Comparison of ENCODE assay signal across 25 cellular contexts in the genomic region with DNA sequence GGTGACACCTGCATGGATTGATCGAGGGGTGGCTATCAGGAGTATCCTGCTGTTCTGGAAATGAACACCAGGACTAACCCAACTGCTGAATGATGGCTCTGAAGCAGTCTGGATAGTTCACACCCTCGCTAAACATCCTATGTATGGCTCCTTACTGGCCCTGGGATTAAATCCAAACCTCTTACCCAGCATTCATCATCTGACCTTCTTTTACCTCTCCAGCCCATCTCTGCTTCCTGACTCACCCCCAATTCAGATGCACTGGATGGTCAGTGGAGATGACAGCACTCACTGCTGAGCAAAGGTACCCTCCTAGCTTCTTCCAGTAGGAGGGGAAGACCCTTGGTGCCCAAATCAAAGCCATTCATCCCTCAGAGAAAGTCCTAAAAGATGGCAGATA.
"Had no signal": no experiment of that assay in that cellular context is flagged by ENCODE, and none has a peak within 500 bp of the region (broad histone marks: within the 10 kb centered on the region; RNA-seq: fewer than 3 reads in every experiment).

No MANE protein-coding gene starts in this region.

- H3K4me3 ChIP-seq: colonic mucosa, esophagus muscularis mucosa, heart right ventricle, lower lobe of right lung, right lobe of liver, smooth muscle cell, stomach, thyroid gland, vagina had no signal

- H3K27me3 ChIP-seq: colonic mucosa, esophagus muscularis mucosa, heart right ventricle, right lobe of liver, stomach, thyroid gland, vagina had no signal

- ATAC-seq: left ventricle myocardium superior; lower lobe of right lung; natural killer cell; stimulated activated effector memory CD8-positive, alpha-beta T cell treated with anti-CD3 and anti-CD28 coated beads, Interleukin-12 subunit alpha, Interleukin-12 subunit beta, amount 100 ng/mL, for 72 hours had no signal

- H3K4me1 Mint-ChIP-seq: stimulated activated effector memory CD8-positive, alpha-beta T cell treated with anti-CD3 and anti-CD28 coated beads, Interleukin-12 subunit alpha, Interleukin-12 subunit beta, amount 100 ng/mL, for 72 hours had no signal

- H3K27ac ChIP-seq: colonic mucosa, esophagus muscularis mucosa, lower lobe of right lung, parathyroid adenoma, right lobe of liver, stomach, thyroid gland, vagina had no signal

- H3K9me3 ChIP-seq: colonic mucosa, esophagus muscularis mucosa, heart right ventricle, lower lobe of right lung, right lobe of liver, stomach, thyroid gland, vagina had no signal

- H3K27ac Mint-ChIP-seq: dendritic cell treated with granulocyte-macrophage colony-stimulating factor and Interleukin-4, amounts not matched to agents 40 ng/mL and 50 ng/mL, for 4 days; natural killer cell; progenitor cell of endocrine pancreas; stimulated activated effector memory CD8-positive, alpha-beta T cell treated with anti-CD3 and anti-CD28 coated beads, Interleukin-12 subunit alpha, Interleukin-12 subunit beta, amount 100 ng/mL, for 72 hours had no signal

- H3K36me3 Mint-ChIP-seq: natural killer cell; stimulated activated effector memory CD8-positive, alpha-beta T cell treated with anti-CD3 and anti-CD28 coated beads, Interleukin-12 subunit alpha, Interleukin-12 subunit beta, amount 100 ng/mL, for 72 hours had no signal

- H3K4me2 ChIP-seq: smooth muscle cell had no signal

- H3K4me3 Mint-ChIP-seq: dendritic cell treated with granulocyte-macrophage colony-stimulating factor and Interleukin-4, amounts not matched to agents 40 ng/mL and 50 ng/mL, for 4 days; natural killer cell; stimulated activated effector memory CD8-positive, alpha-beta T cell treated with anti-CD3 and anti-CD28 coated beads, Interleukin-12 subunit alpha, Interleukin-12 subunit beta, amount 100 ng/mL, for 72 hours had no signal

- H3K27me3 Mint-ChIP-seq: dendritic cell treated with granulocyte-macrophage colony-stimulating factor and Interleukin-4, amounts not matched to agents 40 ng/mL and 50 ng/mL, for 4 days had no signal

- H3K79me2 ChIP-seq: parathyroid adenoma had no signal

- H3K36me3 ChIP-seq: colonic mucosa, esophagus muscularis mucosa, heart right ventricle, lower lobe of right lung, right lobe of liver, stomach, thyroid gland, vagina had no signal

- DNase-seq: colonic mucosa; effector CD8-positive, alpha-beta T cell; foreskin melanocyte; glutamatergic neuron; heart right ventricle; hippocampal formation; kidney glomerular epithelial cell; left ventricle myocardium superior; lower lobe of right lung; natural killer cell; right lobe of liver; stimulated activated CD4-positive, alpha-beta T cell treated with anti-CD3 and anti-CD28 coated beads, Interleukin-12 subunit alpha, Interleukin-12 subunit beta, amount 100 ng/mL, for 4 hours; stimulated activated CD4-positive, alpha-beta T cell treated with anti-CD3 and anti-CD28 coated beads, Interleukin-1b, Interleukin-23, amount 100 ng/mL, for 48 hours; stimulated activated CD4-positive, alpha-beta T cell treated with anti-CD3 and anti-CD28 coated beads, Interleukin-4, amount 100 ng/mL, for 24 hours; stimulated activated naive CD4-positive, alpha-beta T cell treated with Interleukin-2 at 50 U/mL for 16 hours; stomach; thyroid gland; trophoblast cell had no signal

- H3K4me1 ChIP-seq: colonic mucosa, esophagus muscularis mucosa, lower lobe of right lung, parathyroid adenoma, right lobe of liver, stomach, thyroid gland, vagina had no signal

- H3K9me3 Mint-ChIP-seq: dendritic cell treated with granulocyte-macrophage colony-stimulating factor and Interleukin-4, amounts not matched to agents 40 ng/mL and 50 ng/mL, for 4 days; natural killer cell; stimulated activated effector memory CD8-positive, alpha-beta T cell treated with anti-CD3 and anti-CD28 coated beads, Interleukin-12 subunit alpha, Interleukin-12 subunit beta, amount 100 ng/mL, for 72 hours had no signal

- H3K9ac ChIP-seq: parathyroid adenoma had no signal
